Comparison of ENCODE assay signal across 11 cellular contexts in genomic region chr15:57485869-57486268, GRCh38.
DNase-seq lines count a peak whose midpoint lies in the region; ATAC-seq and TF ChIP-seq lines count a peak whose summit lies in the region.
"Had no signal": no experiment of that assay in that cellular context is flagged by ENCODE, and none has a peak within 500 bp of the region (broad histone marks: within the 10 kb centered on the region; RNA-seq: fewer than 3 reads in every experiment).

No MANE protein-coding gene starts in this region.

- no peak overlapping the region for H4K91ac ChIP-seq in H9 (ENCODE audit: insufficient read length, low read depth, low read length)

- H2AK5ac ChIP-seq in H9 (ENCODE audit: insufficient read length, low read length): no peak overlapping the region

- peak; percentile 100 for ATAC-seq in foreskin keratinocyte
- no peak for ATAC-seq in HG02571 (IDR thresholded peaks at IDR 0.05; ENCODE audit: unreplicated experiment)
- ATAC-seq: GM12878 had no signal

- no peaks in the 10 kb centered on the region for H3K23me2 ChIP-seq in H9 (ENCODE audit: insufficient read length, low read depth, low read length, poor library complexity, severe bottlenecking)

- H3K23ac ChIP-seq in H9 (ENCODE audit: insufficient read length, low read depth, low read length): no peak overlapping the region

- H3T11ph ChIP-seq in H9 (ENCODE audit: low read length): no peak overlapping the region

- CTCF ChIA-PET in activated CD4-positive, alpha-beta T cell treated with anti-CD3 and anti-CD28 coated beads, Interleukin-2, amount 10 ng/mL, durations not matched to agents 7 days and 5 days (lab: Charles Lee): no interaction called here

- H3K4me3 Mint-ChIP-seq in H9: no peak overlapping the region
- H3K4me3 Mint-ChIP-seq in activated CD4-positive, alpha-beta T cell treated with anti-CD3 and anti-CD28 coated beads, Interleukin-2, amount 10 ng/mL, durations not matched to agents 7 days and 5 days: no peak overlapping the region
- H3K4me3 Mint-ChIP-seq: dendritic cell treated with granulocyte-macrophage colony-stimulating factor and Interleukin-4, amounts not matched to agents 40 ng/mL and 50 ng/mL, for 4 days; mesothelial cell of epicardium had no signal

- H2BK15ac ChIP-seq in H9 (ENCODE audit: low read depth, low read length): no peak overlapping the region

- H3K4me3 ChIP-seq in stomach (no peak overlapping the region), uterus (no peak overlapping the region)
- H3K4me3 ChIP-seq: GM12878 had no signal

- H2BK5ac ChIP-seq in H9 (ENCODE audit: insufficient read length, low read length): no peak overlapping the region

- no peak for TF ChIP-seq CTCF in H9 (conservative IDR thresholded peaks at IDR 0.05)
- no peak for TF ChIP-seq CTCF in foreskin keratinocyte (conservative IDR thresholded peaks at IDR 0.05)
- TF ChIP-seq CTCF in stomach (IDR thresholded peaks at IDR 0.05): no peak
- TF ChIP-seq CTCF in uterus (IDR thresholded peaks at IDR 0.05): no peak
- no peak for TF ChIP-seq CTCF in GM20000 (IDR thresholded peaks at IDR 0.05; ENCODE audit: extremely low read depth, missing control alignments)

- H3K27me3 Mint-ChIP-seq in H9 (ENCODE audit: low read depth): no peaks in the 10 kb centered on the region
- peaks cover 40% of the 10 kb centered on the region for H3K27me3 Mint-ChIP-seq in activated CD4-positive, alpha-beta T cell treated with anti-CD3 and anti-CD28 coated beads, Interleukin-2, amount 10 ng/mL, durations not matched to agents 7 days and 5 days

- H3K4me1 ChIP-seq in H9 (ENCODE audit: insufficient read depth, low read length) (no peaks in the 10 kb centered on the region), foreskin keratinocyte (peaks cover 26% of the 10 kb centered on the region), stomach (no peaks in the 10 kb centered on the region), uterus (no peaks in the 10 kb centered on the region)

- no peak overlapping the region for H3K14ac ChIP-seq in H9 (ENCODE audit: insufficient read depth, low read length)

- TF ChIP-seq POLR2A in stomach (IDR thresholded peaks at IDR 0.05) (no peak), uterus (IDR thresholded peaks at IDR 0.05) (no peak)

- H3K18ac ChIP-seq in H9 (ENCODE audit: insufficient read length, low read depth, low read length): no peak overlapping the region

- intact Hi-C loops in stomach (cut with DNase I; ENCODE audit: low total_unique reads): no loop called here
- intact Hi-C loops in uterus (cut with DNase I; ENCODE audit: low total_unique reads): no loop called here

- peaks cover 15% of the 10 kb centered on the region in 2 experiments for H3K4me1 Mint-ChIP-seq in H9
- H3K4me1 Mint-ChIP-seq in activated CD4-positive, alpha-beta T cell treated with anti-CD3 and anti-CD28 coated beads, Interleukin-2, amount 10 ng/mL, durations not matched to agents 7 days and 5 days: no peaks in the 10 kb centered on the region

- no peak overlapping the region for H3K4me2 ChIP-seq in H9 (ENCODE audit: insufficient read depth, insufficient read length, low read length)

- peak; percentile 86 for DNase-seq in H9
- peak; percentile 90 to 94 for DNase-seq in SW 1271 (lab: John Stamatoyannopoulos, UW)
- DNase-seq in foreskin keratinocyte: peak; percentile 89 to 94
- DNase-seq in stomach: peak; percentile 61
- no peak for DNase-seq in uterus
- DNase-seq in GM20000 (ENCODE audit: low spot score): no peak
- DNase-seq in activated CD4-positive, alpha-beta T cell treated with anti-CD3 and anti-CD28 coated beads, Interleukin-2, amount 10 ng/mL, durations not matched to agents 7 days and 5 days: no peak

- H3K9me3 ChIP-seq in H9 (ENCODE audit: control insufficient read depth, low read depth, low read length) (no peaks in the 10 kb centered on the region), stomach (no peaks in the 10 kb centered on the region), uterus (no peaks in the 10 kb centered on the region)

- H2BK12ac ChIP-seq in H9 (ENCODE audit: insufficient read length, low read depth, low read length): no peak overlapping the region

- TF ChIP-seq EP300 in stomach (IDR thresholded peaks at IDR 0.05): no peak

- H3K36me3 Mint-ChIP-seq in H9 (ENCODE audit: insufficient read depth in 1 of 3, low read depth in 3 of 3): peaks cover 5 to 10% (median 7%) of the 10 kb centered on the region in 3 experiments; a peak in 6 of 7 replicates
- H3K36me3 Mint-ChIP-seq in activated CD4-positive, alpha-beta T cell treated with anti-CD3 and anti-CD28 coated beads, Interleukin-2, amount 10 ng/mL, durations not matched to agents 7 days and 5 days (ENCODE audit: low read depth): no peaks in the 10 kb centered on the region

- H3K27me3 ChIP-seq in H9 (ENCODE audit: insufficient read depth, low read length) (no peaks in the 10 kb centered on the region), foreskin keratinocyte (no peaks in the 10 kb centered on the region), stomach (no peaks in the 10 kb centered on the region), uterus (no peaks in the 10 kb centered on the region)

- POLR2A ChIA-PET in activated CD4-positive, alpha-beta T cell treated with anti-CD3 and anti-CD28 coated beads, Interleukin-2, amount 10 ng/mL, durations not matched to agents 7 days and 5 days (lab: Charles Lee): no interaction called here

- no peaks in the 10 kb centered on the region for H3K79me1 ChIP-seq in H9 (ENCODE audit: insufficient read depth, low read depth, low read length, poor library complexity, severe bottlenecking)

- H3K36me3 ChIP-seq in stomach (no peaks in the 10 kb centered on the region), uterus (no peaks in the 10 kb centered on the region)

- H3K9ac ChIP-seq in H9 (ENCODE audit: extremely low read depth, insufficient read length, low read length): no peak overlapping the region

- H2AFZ ChIP-seq in H9 (ENCODE audit: low read length): no peak overlapping the region

- H4K5ac ChIP-seq in H9 (ENCODE audit: insufficient read length, low read depth, low read length): no peak overlapping the region

- H3K27ac Mint-ChIP-seq in H9: peak overlapping the region; percentile 30 to 85 (median 73); a peak in 4 of 7 replicates
- H3K27ac Mint-ChIP-seq in activated CD4-positive, alpha-beta T cell treated with anti-CD3 and anti-CD28 coated beads, Interleukin-2, amount 10 ng/mL, durations not matched to agents 7 days and 5 days: no peak overlapping the region
- H3K27ac Mint-ChIP-seq: dendritic cell treated with granulocyte-macrophage colony-stimulating factor and Interleukin-4, amounts not matched to agents 40 ng/mL and 50 ng/mL, for 4 days; mesothelial cell of epicardium had no signal

- H3K27ac ChIP-seq in H9 (ENCODE audit: insufficient read length, low read depth, low read length): no peak overlapping the region
- no peak overlapping the region for H3K27ac ChIP-seq in foreskin keratinocyte
- no peak overlapping the region for H3K27ac ChIP-seq in stomach
- H3K27ac ChIP-seq in uterus: no peak overlapping the region

- no peak overlapping the region for H2BK120ac ChIP-seq in H9 (ENCODE audit: low read depth, low read length, poor library complexity, severe bottlenecking)

- H3K56ac ChIP-seq in H9 (ENCODE audit: insufficient read length, low read depth, low read length): no peak overlapping the region

- WGBS in H9 (ENCODE audit: extremely low coverage, insufficient read length, low lambda C conversion rate): no CpG with 5 or more reads among the region's 2 CpGs
- WGBS in stomach, 5 donors: 20 to 36% (median 25%) methylated on average over 2 of the region's 2 CpGs

- no peaks in the 10 kb centered on the region for H3K9me3 Mint-ChIP-seq in H9
- no peaks in the 10 kb centered on the region for H3K9me3 Mint-ChIP-seq in activated CD4-positive, alpha-beta T cell treated with anti-CD3 and anti-CD28 coated beads, Interleukin-2, amount 10 ng/mL, durations not matched to agents 7 days and 5 days
- H3K9me3 Mint-ChIP-seq: dendritic cell treated with granulocyte-macrophage colony-stimulating factor and Interleukin-4, amounts not matched to agents 40 ng/mL and 50 ng/mL, for 4 days had no signal

- H4K20me1 ChIP-seq in H9 (ENCODE audit: control insufficient read depth, insufficient read depth, insufficient read length): no peaks in the 10 kb centered on the region

- no peak overlapping the region for H2BK20ac ChIP-seq in H9 (ENCODE audit: low read depth, low read length, poor library complexity, severe bottlenecking)

- H3K79me2 ChIP-seq in H9 (ENCODE audit: insufficient read depth, low read length): no peaks in the 10 kb centered on the region

- H3K4ac ChIP-seq in H9 (ENCODE audit: low read depth, low read length): no peak overlapping the region

- no peak overlapping the region for H4K8ac ChIP-seq in H9 (replicated peaks; ENCODE audit: insufficient read length, low read depth, low read length)

Comparison
In these comparisons a context has a peak if more than half of its experiments do, and no peak if none do; other contexts are left out.
1. DNase-seq: peak in H9 (single experiment), SW 1271 (2 of 2), foreskin keratinocyte (2 of 2) and stomach (single experiment); none in uterus (0 of 2), GM20000 (single experiment) and activated CD4-positive, alpha-beta T cell treated with anti-CD3 and anti-CD28 coated beads, Interleukin-2, amount 10 ng/mL, durations not matched to agents 7 days and 5 days (single experiment).